Comparison of ENCODE assay signal across 27 cellular contexts in the genomic region with DNA sequence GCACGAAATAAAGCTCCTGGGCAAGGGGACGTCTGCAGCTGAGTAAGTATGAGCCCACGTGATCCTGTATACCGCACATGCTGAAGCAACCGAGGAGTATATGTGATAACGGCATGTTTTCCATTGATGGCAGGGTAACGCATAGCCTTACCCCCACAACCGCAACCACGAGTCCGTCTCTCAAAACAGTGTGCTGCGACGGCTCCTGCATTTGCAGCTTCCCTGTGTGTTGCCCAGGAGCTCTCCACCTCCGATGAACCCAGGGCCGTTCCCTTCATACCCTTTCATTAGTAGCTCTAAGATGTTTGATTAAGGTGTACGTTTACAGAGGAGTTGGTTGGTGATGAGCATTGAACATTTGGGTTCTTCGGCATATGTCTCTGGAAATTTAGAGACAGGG.
"Had no signal": no experiment of that assay in that cellular context is flagged by ENCODE, and none has a peak within 500 bp of the region (broad histone marks: within the 10 kb centered on the region; RNA-seq: fewer than 3 reads in every experiment).

No MANE protein-coding gene starts in this region.

- DNase-seq: colonic mucosa; cortex of kidney; effector CD8-positive, alpha-beta T cell; effector memory CD8-positive, alpha-beta T cell; endodermal cell; erythroblast; esophagus squamous epithelium; foreskin fibroblast; foreskin melanocyte; gastrocnemius medialis; glutamatergic neuron; head of caudate nucleus; heart right ventricle; hippocampal formation; immature natural killer cell; left cardiac atrium; left lung; left ventricle myocardium superior; lower lobe of right lung; mesenchymal stem cell; mucosa of descending colon had no signal

- H3K4me3 ChIP-seq: colonic mucosa, esophagus squamous epithelium, gastrocnemius medialis, heart right ventricle, left lung, lower lobe of right lung, mucosa of descending colon had no signal

- H3K4me1 ChIP-seq: colonic mucosa had no signal

- H3K27me3 Mint-ChIP-seq: dendritic cell treated with granulocyte-macrophage colony-stimulating factor and Interleukin-4, amounts not matched to agents 40 ng/mL and 50 ng/mL, for 4 days; effector memory CD8-positive, alpha-beta T cell had no signal

- H3K9me3 ChIP-seq: colonic mucosa, esophagus squamous epithelium, gastrocnemius medialis, heart right ventricle, left lung, lower lobe of right lung, mucosa of descending colon had no signal

- H3K27ac ChIP-seq: colonic mucosa, epithelial cell of prostate, esophagus squamous epithelium, gastrocnemius medialis, heart right ventricle, left lung, lower lobe of right lung had no signal

- H3K27ac Mint-ChIP-seq: dendritic cell treated with granulocyte-macrophage colony-stimulating factor and Interleukin-4, amounts not matched to agents 40 ng/mL and 50 ng/mL, for 4 days; effector memory CD8-positive, alpha-beta T cell; endodermal cell; immature natural killer cell had no signal

- H3K9me3 Mint-ChIP-seq: dendritic cell treated with granulocyte-macrophage colony-stimulating factor and Interleukin-4, amounts not matched to agents 40 ng/mL and 50 ng/mL, for 4 days; immature natural killer cell had no signal

- ATAC-seq: effector memory CD8-positive, alpha-beta T cell; esophagus mucosa; gastrocnemius medialis; heart right ventricle; left cardiac atrium; left lung; left ventricle myocardium superior; lower lobe of right lung; mucosa of descending colon had no signal

- H3K36me3 ChIP-seq: colonic mucosa had no signal

- H3K27me3 ChIP-seq: colonic mucosa, esophagus squamous epithelium, gastrocnemius medialis, heart right ventricle, left lung had no signal

- FAIRE-seq: endometrium, keratinocyte had no signal

- H3K4me3 Mint-ChIP-seq: dendritic cell treated with granulocyte-macrophage colony-stimulating factor and Interleukin-4, amounts not matched to agents 40 ng/mL and 50 ng/mL, for 4 days; effector memory CD8-positive, alpha-beta T cell; endodermal cell; immature natural killer cell; mesothelial cell of epicardium had no signal
